ENCODE assay signal across 11 cellular contexts in genomic region chr5:68274847-68275700, GRCh38. TPM values are rescaled to one million over a fixed set of nuclear protein-coding genes. Genes with fewer than 3 reads are reported as not detected.
A peak's percentile ranks its signal among the peaks of the same experiment; 100 is the strongest.
DNase-seq lines count a peak whose midpoint lies in the region; ATAC-seq and TF ChIP-seq lines count a peak whose summit lies in the region.
"Had no signal": no experiment of that assay in that cellular context is flagged by ENCODE, and none has a peak within 500 bp of the region (broad histone marks: within the 10 kb centered on the region; RNA-seq: fewer than 3 reads in every experiment).

No MANE protein-coding gene starts in this region.

- ATAC-seq in GM18873 (IDR thresholded peaks at IDR 0.05; ENCODE audit: low FRiP score, unreplicated experiment) (peak; percentile 51), GM23338 (no peak), HG03571 (IDR thresholded peaks at IDR 0.05; ENCODE audit: unreplicated experiment) (no peak)
- ATAC-seq: left lobe of liver had no signal

- no peak overlapping the region for H4K8ac ChIP-seq in mesendoderm (ENCODE audit: low read depth, low read length)

- H3K27ac ChIP-seq in GM23338 (ENCODE audit: low read depth), result 0 out of 2 replicates have a peak overlapping the region, but pooled peaks have one; percentile 23
- peak overlapping the region; percentile 67 for H3K27ac ChIP-seq in neutrophil
- no peak overlapping the region for H3K27ac ChIP-seq in mesendoderm (ENCODE audit: low read depth, low read length)

- no peaks in the 10 kb centered on the region for H3F3A ChIP-seq in GM23338 (replicated peaks; ENCODE audit: low read depth)

- H3K79me2 ChIP-seq in GM23338 (replicated peaks; ENCODE audit: insufficient read depth) (no peaks in the 10 kb centered on the region), mesendoderm (ENCODE audit: control insufficient read depth, insufficient read depth, low read length) (no peaks in the 10 kb centered on the region)

- no peak overlapping the region for H3K56ac ChIP-seq in mesendoderm (ENCODE audit: low read length)

- H3K27ac Mint-ChIP-seq in GM23338, result peak overlapping the region; percentile 22; the same call in 1 of the 2 replicates
- H3K27ac Mint-ChIP-seq in T-helper 2 cell treated with Interferon-gamma antibody and Interleukin-4, amounts not matched to agents 5 μg/mL and 100 μg/mL, for 36 hours, result peak overlapping the region; percentile 96

- WGBS in mesendoderm (ENCODE audit: extremely low coverage, insufficient coverage, low lambda C conversion rate), result no CpG with 5 or more reads among the region's 9 CpGs

- H3K36me3 Mint-ChIP-seq in GM23338 (ENCODE audit: low read depth), result peaks cover 13% of the 10 kb centered on the region
- peaks cover 58% of the 10 kb centered on the region for H3K36me3 Mint-ChIP-seq in T-helper 2 cell treated with Interferon-gamma antibody and Interleukin-4, amounts not matched to agents 5 μg/mL and 100 μg/mL, for 36 hours (ENCODE audit: low read depth)

- no peak overlapping the region for H3K4me3 Mint-ChIP-seq in GM23338
- H3K4me3 Mint-ChIP-seq in T-helper 2 cell treated with Interferon-gamma antibody and Interleukin-4, amounts not matched to agents 5 μg/mL and 100 μg/mL, for 36 hours, result peak overlapping the region; percentile 82

- no peak overlapping the region for H2BK15ac ChIP-seq in mesendoderm (replicated peaks; ENCODE audit: low read depth)

- DNase-seq in GM23338 (ENCODE audit: low spot score) (no peak), mesendoderm (no peak), Kasumi-1 (lab: John Stamatoyannopoulos, UW) (no peak), ecto neural progenitor cell (ENCODE audit: low spot score) (no peak)
- no peak for DNase-seq in T-helper 2 cell treated with Interferon-gamma antibody and Interleukin-4, amounts not matched to agents 5 μg/mL and 100 μg/mL, for 36 hours (ENCODE audit: low spot score)
- DNase-seq: NCI-H446 treated with DMSO at 0.1 percent for 48 hours; stimulated activated CD4-positive, alpha-beta T cell treated with anti-CD3 and anti-CD28 coated beads, Interleukin-4, amount 100 ng/mL, for 1 hour had no signal

- H3K9me2 ChIP-seq in GM23338 (ENCODE audit: insufficient read depth), result no peaks in the 10 kb centered on the region

- no peak overlapping the region for H2BK5ac ChIP-seq in mesendoderm (ENCODE audit: low read length)

- H3K4me2 ChIP-seq in GM23338, result no peak overlapping the region
- no peak overlapping the region for H3K4me2 ChIP-seq in mesendoderm (ENCODE audit: low read length)

- TF ChIP-seq CTCF in GM23338 (conservative IDR thresholded peaks at IDR 0.05; ENCODE audit: low read depth in 2 of 2), result no peak
- no peak for TF ChIP-seq CTCF in neutrophil (IDR thresholded peaks at IDR 0.05)

- H3K18ac ChIP-seq in mesendoderm (ENCODE audit: low read length), result no peak overlapping the region

- H4K5ac ChIP-seq in mesendoderm (ENCODE audit: low read length), result no peak overlapping the region

- no peak overlapping the region for H2BK120ac ChIP-seq in mesendoderm (ENCODE audit: low read depth, low read length)

- H3K9me3 ChIP-seq in neutrophil, result no peaks in the 10 kb centered on the region

- no peak overlapping the region for H3K9ac ChIP-seq in mesendoderm (ENCODE audit: low read length)

- H3K36me3 ChIP-seq in GM23338 (ENCODE audit: insufficient read depth), result 0 out of 2 replicates have a peak, but pooled peaks cover 1% of the 10 kb centered on the region
- H3K36me3 ChIP-seq in neutrophil, result peaks cover 28% of the 10 kb centered on the region
- peaks cover 1% of the 10 kb centered on the region for H3K36me3 ChIP-seq in mesendoderm (ENCODE audit: control insufficient read depth, insufficient read depth, low read length)

- H2AK5ac ChIP-seq in mesendoderm (ENCODE audit: low read length), result no peak overlapping the region

- H3K4me3 ChIP-seq in GM23338, result no peak overlapping the region
- H3K4me3 ChIP-seq in neutrophil (ENCODE audit: low read depth in 1 of 2, low read length in 1 of 2), result no peak overlapping the region
- H3K4me3 ChIP-seq in mesendoderm (ENCODE audit: low read length), result no peak overlapping the region

- H3K4me1 ChIP-seq in GM23338 (ENCODE audit: insufficient read depth) (peaks cover 7% of the 10 kb centered on the region), neutrophil (ENCODE audit: control insufficient read depth in 1 of 2, insufficient read depth in 1 of 2, low read depth in 1 of 2, low read length in 1 of 2) (peaks cover 27 to 56% of the 10 kb centered on the region in 2 experiments), mesendoderm (ENCODE audit: control insufficient read depth, low read depth, low read length) (no peaks in the 10 kb centered on the region)

- peaks cover 2% of the 10 kb centered on the region for H3K27me3 Mint-ChIP-seq in GM23338 (ENCODE audit: insufficient read depth, low read depth, poor library complexity)
- no peaks in the 10 kb centered on the region for H3K27me3 Mint-ChIP-seq in T-helper 2 cell treated with Interferon-gamma antibody and Interleukin-4, amounts not matched to agents 5 μg/mL and 100 μg/mL, for 36 hours (ENCODE audit: low read depth)

- no peaks in the 10 kb centered on the region for H4K20me1 ChIP-seq in GM23338 (replicated peaks; ENCODE audit: insufficient read depth)

- H3K23ac ChIP-seq in mesendoderm (ENCODE audit: low read length), result no peak overlapping the region

- H3K9me3 Mint-ChIP-seq in GM23338, result no peaks in the 10 kb centered on the region
- H3K9me3 Mint-ChIP-seq in T-helper 2 cell treated with Interferon-gamma antibody and Interleukin-4, amounts not matched to agents 5 μg/mL and 100 μg/mL, for 36 hours, result no peaks in the 10 kb centered on the region

- peaks cover 16% of the 10 kb centered on the region for H3K4me1 Mint-ChIP-seq in GM23338
- peaks cover 75% of the 10 kb centered on the region for H3K4me1 Mint-ChIP-seq in T-helper 2 cell treated with Interferon-gamma antibody and Interleukin-4, amounts not matched to agents 5 μg/mL and 100 μg/mL, for 36 hours (ENCODE audit: low read depth)

- H2AFZ ChIP-seq in GM23338, result no peak overlapping the region

- H3K27me3 ChIP-seq in GM23338 (ENCODE audit: insufficient read depth), result no peaks in the 10 kb centered on the region
- H3K27me3 ChIP-seq in neutrophil, result no peaks in the 10 kb centered on the region
- H3K27me3 ChIP-seq in mesendoderm (ENCODE audit: insufficient read depth, low read length, poor library complexity), result no peaks in the 10 kb centered on the region

- peaks cover 3% of the 10 kb centered on the region for H3K79me1 ChIP-seq in mesendoderm (ENCODE audit: low read length)

- no peak overlapping the region for H3K4ac ChIP-seq in mesendoderm (ENCODE audit: low read depth, low read length)

TF ChIP-seq in GM23338, 12 proteins besides CTCF, POLR2A, EP300 and RAD21 (continues in another document):
- no peak for TF ChIP-seq POLR2AphosphoS5 (IDR thresholded peaks at IDR 0.05; ENCODE audit: low read depth)
- no peak for TF ChIP-seq STAT1 (IDR thresholded peaks at IDR 0.05; ENCODE audit: unreplicated experiment)
- TF ChIP-seq EZH2 (IDR thresholded peaks at IDR 0.05; ENCODE audit: low read depth, unreplicated experiment), result no peak
- no peak for TF ChIP-seq JUNB (IDR thresholded peaks at IDR 0.05; ENCODE audit: unreplicated experiment)
- no peak for TF ChIP-seq ZNF331 (CRISPR knock-in tag; IDR thresholded peaks at IDR 0.05; ENCODE audit: low read depth)

RNA-seq across cellular contexts. Expression of gene PIK3R1, which starts 59.5 kb away (rescaled TPM):
- total RNA-seq in GM23338 (2014; rRNA removed; shearing (Covaris generic)), result 9.8 and 25.4 TPM in 2 replicates
- polyA plus RNA-seq in GM23338 (2016; fragmentation: Nextera tagmentation; extraction: Ambion mirVana), result 3.4 and 5.9 TPM in 2 replicates
- polyA plus RNA-seq in mesendoderm (2013, experiment 1 of 2), result 22.1 TPM
- 22.7 TPM for polyA plus RNA-seq in mesendoderm (2013, experiment 2 of 2)
